In the genomic region with DNA sequence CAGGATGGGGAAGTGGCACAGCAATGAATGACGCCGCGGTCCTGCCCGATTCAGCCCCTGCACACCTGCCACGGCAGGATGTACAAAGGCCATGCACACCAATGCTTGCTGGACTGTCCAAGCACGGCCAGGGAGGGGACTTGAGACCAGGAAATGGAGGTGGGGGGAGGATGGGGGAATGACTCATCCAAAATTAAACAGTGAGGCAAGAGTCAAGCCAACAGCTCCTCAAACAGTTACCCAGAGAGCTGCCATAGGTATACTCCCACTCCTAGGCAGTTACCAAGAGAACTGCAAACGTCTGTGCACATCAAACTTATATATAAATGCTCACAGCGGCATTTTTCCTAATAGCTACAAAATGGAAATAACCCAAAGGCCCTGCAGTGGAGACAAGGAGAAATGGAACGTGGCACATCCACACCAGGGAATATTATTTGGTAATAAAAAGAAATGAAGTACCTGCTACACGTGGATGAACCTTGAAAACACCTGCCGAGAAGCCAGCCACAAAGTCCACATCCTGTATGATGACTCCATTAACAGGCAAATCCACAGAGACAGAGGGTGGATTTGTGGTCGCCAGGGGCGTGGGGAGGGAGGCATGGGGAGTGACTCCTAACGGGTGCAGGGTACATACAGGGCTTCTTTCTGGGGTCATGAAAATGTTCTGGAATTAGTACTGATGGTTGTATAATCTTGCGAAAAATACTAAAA, we compare ENCODE assay signal across 8 cellular contexts.
DNase-seq lines count a peak whose midpoint lies in the region; ATAC-seq and TF ChIP-seq lines count a peak whose summit lies in the region.

No MANE protein-coding gene starts in this region.

- H3K27me3 ChIP-seq in subcutaneous abdominal adipose tissue (ENCODE audit: control insufficient read depth in 5 of 5, insufficient read depth in 4 of 5, low read length in 5 of 5) = no peaks in the 10 kb centered on the region

- peak; percentile 93 for DNase-seq in ELR (ENCODE audit: low read depth)
- peak; percentile 100 for DNase-seq in NB4 (ENCODE audit: low read depth)
- DNase-seq in amniotic epithelial cell (ENCODE audit: low read depth) = peak; percentile 91
- DNase-seq in islet precursor cell = peak; percentile 76
- no peak for DNase-seq in activated CD4-positive, CD25-positive, alpha-beta regulatory T cell (lab: John Stamatoyannopoulos, UW)

- TF ChIP-seq POLR2A in NB4 (IDR thresholded peaks at IDR 0.05; ENCODE audit: extremely low read depth, insufficient read length) = no peak

- ATAC-seq in GM21825 (IDR thresholded peaks at IDR 0.05; ENCODE audit: unreplicated experiment) = no peak
- no peak for ATAC-seq in HG02840 (IDR thresholded peaks at IDR 0.05; ENCODE audit: low FRiP score, unreplicated experiment)

- TF ChIP-seq CTCF in NB4 (IDR thresholded peaks at IDR 0.05; ENCODE audit: low read depth, low read length) = no peak

- H3K4me1 ChIP-seq in subcutaneous abdominal adipose tissue (ENCODE audit: control insufficient read depth in 5 of 5, insufficient read depth in 5 of 5, low read length in 5 of 5) = peaks cover 14 to 61% (median 59%) of the 10 kb centered on the region in 5 donors

- peak overlapping the region; percentile 54 for H3K27ac ChIP-seq in subcutaneous abdominal adipose tissue (ENCODE audit: low read depth, low read length)

- H3K9ac ChIP-seq in subcutaneous abdominal adipose tissue (ENCODE audit: low read length in 5 of 5) = no peak overlapping the region

- H3K4me3 ChIP-seq in NB4 (ENCODE audit: low read depth, low read length) = peak overlapping the region; percentile 53
- peak overlapping the region in 1 of 5 donors; percentile 28 for H3K4me3 ChIP-seq in subcutaneous abdominal adipose tissue (ENCODE audit: low read depth in 1 of 5, low read length in 5 of 5)

- H3K36me3 ChIP-seq in subcutaneous abdominal adipose tissue (ENCODE audit: control insufficient read depth in 5 of 5, insufficient read depth in 5 of 5, low read length in 5 of 5) = peaks cover 2 to 33% (median 14%) of the 10 kb centered on the region in 5 donors

- H3K9me3 ChIP-seq in subcutaneous abdominal adipose tissue (ENCODE audit: control insufficient read depth in 5 of 5, low read length in 5 of 5) = no peaks in the 10 kb centered on the region

Comparison
In these comparisons a context has a peak if more than half of its experiments do, and no peak if none do; other contexts are left out.
1. DNase-seq: peak in ELR (single experiment), NB4 (single experiment), amniotic epithelial cell (single experiment) and islet precursor cell (single experiment); none in activated CD4-positive, CD25-positive, alpha-beta regulatory T cell (0 of 4).